ENCODE assay signal across 26 cellular contexts in the genomic region with DNA sequence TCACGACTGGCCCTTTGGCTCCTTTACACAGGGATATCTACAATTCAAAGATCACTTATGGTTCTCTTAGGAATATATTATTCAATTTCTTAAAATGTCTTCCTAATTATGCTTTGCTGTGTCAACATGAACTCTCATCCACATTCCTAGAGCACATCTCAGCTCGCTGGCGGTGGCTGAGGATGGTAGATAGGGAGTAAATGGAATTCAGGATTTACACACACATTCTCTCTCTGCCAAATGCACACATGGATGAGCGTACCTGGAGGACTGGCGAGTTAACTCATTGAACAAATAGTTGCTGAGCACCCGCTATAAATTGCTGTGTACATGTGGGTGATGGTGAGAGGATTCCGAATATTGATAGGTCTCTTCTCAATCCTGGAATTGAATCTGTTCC. TPM values are rescaled to one million over a fixed set of nuclear protein-coding genes. Genes with fewer than 3 reads are reported as not detected.
DNase-seq lines count a peak whose midpoint lies in the region; ATAC-seq and TF ChIP-seq lines count a peak whose summit lies in the region.
"Had no signal": no experiment of that assay in that cellular context is flagged by ENCODE, and none has a peak within 500 bp of the region (broad histone marks: within the 10 kb centered on the region; RNA-seq: fewer than 3 reads in every experiment).

No MANE protein-coding gene starts in this region.

- peaks cover under 1% of the 10 kb centered on the region; the same call in 1 of the 2 replicates for H3K36me3 ChIP-seq in Panc1 (ENCODE audit: control insufficient read depth, insufficient read depth, low read length)

- H3K4me3 ChIP-seq in Panc1 (ENCODE audit: low read depth in 2 of 2, low read length in 2 of 2) = no peak overlapping the region
- H3K4me3 ChIP-seq: BLaER1, GM12878, GM23338 had no signal

- no peak for TF ChIP-seq CTCF in Panc1 (IDR thresholded peaks at IDR 0.05)
- TF ChIP-seq CTCF in foreskin keratinocyte (conservative IDR thresholded peaks at IDR 0.05) = no peak

- no TSS peak for BruUV-seq in Panc1 (replicated peaks; lab: Mats Ljungman, UMichigan)

- ATAC-seq in Panc1 (no peak), foreskin keratinocyte (no peak)
- ATAC-seq: GM12878, GM23338, SK-N-SH treated with all-trans-retinoic acid at 6 μM for 48 hours had no signal

- H3K4me1 ChIP-seq in Panc1 (ENCODE audit: control insufficient read depth, insufficient read depth, low read length) (peaks cover 74% of the 10 kb centered on the region), foreskin keratinocyte (peaks cover 46% of the 10 kb centered on the region)
- H3K4me1 ChIP-seq: BLaER1 had no signal

- no peaks in the 10 kb centered on the region for H3K9me3 ChIP-seq in Panc1 (ENCODE audit: control insufficient read depth, insufficient read depth, low read depth, low read length)
- H3K9me3 ChIP-seq: BLaER1 had no signal

- POLR2A ChIA-PET in Panc1 (lab: Charles Lee) = interaction anchor here (0.7 kb wide), 1 partner anchor 224 kb away, joined by 5 read pairs; no protein-coding TSS in a partner anchor

- H3K27me3 ChIP-seq in Panc1 (ENCODE audit: control insufficient read depth, insufficient read depth, low read length) (no peaks in the 10 kb centered on the region), foreskin keratinocyte (no peaks in the 10 kb centered on the region)
- H3K27me3 ChIP-seq: BLaER1 had no signal

- intact Hi-C loops in Panc1 (cut with micrococcal nuclease; ENCODE audit: unreplicated experiment) = no loop called here

- DNase-seq in Caki2 (ENCODE audit: low read depth) (peak; percentile 64), EH (ENCODE audit: low read depth) (peak; percentile 11), Panc1 (ENCODE audit: low read depth, low spot score) (no peak), foreskin keratinocyte (peak in 1 of 2 donors; percentile 20), OCI-M2 (lab: John Stamatoyannopoulos, UW; ENCODE audit: unreplicated experiment) (no peak), DMS 273 (lab: John Stamatoyannopoulos, UW; ENCODE audit: unreplicated experiment) (no peak), DMS153 treated with DMSO at 0.1 percent for 48 hours (lab: John Stamatoyannopoulos, UW; ENCODE audit: unreplicated experiment) (no peak)
- DNase-seq: ACHN; CD4-positive, alpha-beta T cell; COR-L47; DMS79; HCEC 1CT; NCI-H1092 treated with DMSO at 0.1 percent for 48 hours; NCI-H1436 treated with DMSO at 0.1 percent for 48 hours; NCI-H1930; NCI-H226; NCI-H510A treated with DMSO at 0.1 percent for 48 hours; NCI-H774; NK-92 treated with Interleukin-12 subunit alpha and Interleukin-12 subunit beta, amount 100 ng/mL, for 24 hours; RPMI8226 had no signal

- in situ Hi-C loops in Caki2 (cut with HindIII; ENCODE audit: low pct_unique_long_range_greater_than_20kb, low sequenced_read_pairs) (no loop called here), Panc1 (cut with HindIII; ENCODE audit: low pct_unique_long_range_greater_than_20kb, low sequenced_read_pairs) (no loop called here)

- H3K27ac ChIP-seq in Panc1 (ENCODE audit: low read length) (peak overlapping the region; percentile 100), foreskin keratinocyte (peak overlapping the region; percentile 38)
- H3K27ac ChIP-seq: BLaER1, KMS-11 had no signal

- CTCF ChIA-PET in Panc1 (lab: Charles Lee) = no interaction called here

RNA-seq across cellular contexts. Expression of a gene that starts 4.8 kb away (rescaled TPM):
- 109 and 126 TPM in 2 replicates for total RNA-seq in Caki2 (2014; rRNA removed; shearing (Covaris generic); ENCODE audit: low replicate concordance)
- total RNA-seq in Panc1 (2021; ENCODE audit: unreplicated experiment) (67.6 TPM), foreskin keratinocyte (64.2 and 65.2 TPM in 2 replicates)
- polyA plus RNA-seq in Panc1 (2012; ENCODE audit: insufficient read length) = 48.0 TPM
- 46.2 and 52.4 TPM in 2 replicates for polyA plus RNA-seq in foreskin keratinocyte

RNA-seq across cellular contexts. Expression of a gene that starts 27.7 kb away (rescaled TPM):
- total RNA-seq in Caki2 (2014; rRNA removed; shearing (Covaris generic); ENCODE audit: low replicate concordance) = not detected in 2 replicates
- total RNA-seq in Panc1 (2021; ENCODE audit: unreplicated experiment) (1.4 TPM), foreskin keratinocyte (0.35 and 0.44 TPM in 2 replicates)
- polyA plus RNA-seq in Panc1 (2012; ENCODE audit: insufficient read length) = 0.93 TPM
- polyA plus RNA-seq in foreskin keratinocyte = 0.12 and 0.33 TPM in 2 replicates
- total RNA-seq: HT1080 had no signal
- polyA plus RNA-seq: GM23338 had no signal

RNA-seq across cellular contexts. Expression of a gene that starts 49.3 kb away (rescaled TPM):
- total RNA-seq in Caki2 (2014; rRNA removed; shearing (Covaris generic); ENCODE audit: low replicate concordance) = not detected in 2 replicates
- not detected for total RNA-seq in Panc1 (2021; ENCODE audit: unreplicated experiment)
- not detected for polyA plus RNA-seq in Panc1 (2012; ENCODE audit: insufficient read length)
- total RNA-seq in foreskin keratinocyte = 0.10 TPM in 1 of 2 replicates, not detected in the other
- polyA plus RNA-seq in foreskin keratinocyte = 0.04 and 0.16 TPM in 2 replicates
- total RNA-seq: CD4-positive, alpha-beta T cell; GM12878; HT1080 had no signal
- polyA plus RNA-seq: GM12878 had no signal

Comparison
In these comparisons a context has a peak if more than half of its experiments do, and no peak if none do; other contexts are left out.
1. DNase-seq: peak in Caki2 (single experiment) and EH (single experiment); none in Panc1 (single experiment), OCI-M2 (single experiment), DMS 273 (single experiment) and DMS153 treated with DMSO at 0.1 percent for 48 hours (single experiment).